In the genomic region with DNA sequence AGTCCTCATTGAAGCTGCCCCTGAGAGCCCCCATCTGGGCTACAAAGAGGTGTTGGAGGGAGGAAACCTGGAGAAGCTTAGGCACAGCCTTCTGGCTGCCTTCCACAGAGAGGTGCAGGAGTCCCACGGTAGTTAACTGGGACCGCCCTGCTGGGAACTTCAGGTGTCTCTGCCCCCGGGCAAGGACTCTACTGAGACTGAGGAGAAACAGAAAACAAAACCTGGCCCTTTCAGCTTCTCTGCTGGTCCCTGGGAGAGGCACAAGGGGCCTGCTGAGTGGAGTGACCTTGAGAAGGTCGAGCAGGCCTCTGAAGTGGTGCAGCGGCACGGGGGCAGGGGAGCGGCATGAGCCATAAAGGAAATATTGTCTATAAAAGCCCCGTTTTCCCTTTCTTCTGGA, we compare ENCODE assay signal across 23 cellular contexts. TPM values are rescaled to one million over a fixed set of nuclear protein-coding genes. Genes with fewer than 3 reads are reported as not detected.
A peak's percentile ranks its signal among the peaks of the same experiment; 100 is the strongest.
DNase-seq lines count a peak whose midpoint lies in the region; ATAC-seq and TF ChIP-seq lines count a peak whose summit lies in the region.
"Had no signal": no experiment of that assay in that cellular context is flagged by ENCODE, and none has a peak within 500 bp of the region (broad histone marks: within the 10 kb centered on the region; RNA-seq: fewer than 3 reads in every experiment).

No MANE protein-coding gene starts in this region.

- intact Hi-C loops in Right ventricle myocardium superior (cut with DNase I), result loop anchor here (2.0 kb wide), 1 partner anchor 95 kb away; no protein-coding TSS in a partner anchor
- intact Hi-C loops in dorsolateral prefrontal cortex (cut with DNase I), result loop anchor here (5.0 to 10.0 kb wide), 3 partner anchors 93 to 265 kb away; no protein-coding TSS in a partner anchor
- intact Hi-C loops in testis (cut with DNase I; ENCODE audit: low total_unique reads), result no loop called here

- H3K4me3 ChIP-seq in right atrium auricular region (no peak overlapping the region), dorsolateral prefrontal cortex (no peak overlapping the region), mesendoderm (ENCODE audit: low read length) (no peak overlapping the region), testis (no peak overlapping the region), foreskin fibroblast (ENCODE audit: low read depth in 1 of 2, low read length in 2 of 2) (no peak overlapping the region)
- H3K4me3 ChIP-seq: PC-9, SJSA1 had no signal

- in situ Hi-C loops in KBM-7 (cut with MboI; ENCODE audit: low pct_unique_long_range_greater_than_20kb, low sequenced_read_pairs), result no loop called here

- no peak overlapping the region for H2BK5ac ChIP-seq in mesendoderm (ENCODE audit: low read length)

- no peak for TF ChIP-seq POLR2A in testis (IDR thresholded peaks at IDR 0.05)

- no peak overlapping the region for H3K18ac ChIP-seq in mesendoderm (ENCODE audit: low read length)

- H2BK120ac ChIP-seq in mesendoderm (ENCODE audit: low read depth, low read length), result no peak overlapping the region

- no peak overlapping the region for H3K9ac ChIP-seq in mesendoderm (ENCODE audit: low read length)

- H4K5ac ChIP-seq in mesendoderm (ENCODE audit: low read length), result no peak overlapping the region

- ATAC-seq in Right ventricle myocardium superior (ENCODE audit: poor library complexity), result no peak
- ATAC-seq: HepG2, Right ventricle myocardium inferior had no signal

- H3K27me3 ChIP-seq in right atrium auricular region (no peaks in the 10 kb centered on the region), dorsolateral prefrontal cortex (no peaks in the 10 kb centered on the region), mesendoderm (ENCODE audit: insufficient read depth, low read length, poor library complexity) (no peaks in the 10 kb centered on the region), testis (no peaks in the 10 kb centered on the region)
- H3K27me3 ChIP-seq: SJSA1 had no signal

- H3K4me1 ChIP-seq in right atrium auricular region (no peaks in the 10 kb centered on the region), mesendoderm (ENCODE audit: control insufficient read depth, low read depth, low read length) (no peaks in the 10 kb centered on the region), testis (peaks cover 16% of the 10 kb centered on the region)
- H3K4me1 ChIP-seq: SJSA1 had no signal

- H2AK5ac ChIP-seq in mesendoderm (ENCODE audit: low read length), result no peak overlapping the region

- H2BK15ac ChIP-seq in mesendoderm (replicated peaks; ENCODE audit: low read depth), result no peak overlapping the region

- no peaks in the 10 kb centered on the region for H3K79me2 ChIP-seq in mesendoderm (ENCODE audit: control insufficient read depth, insufficient read depth, low read length)

- DNase-seq in right atrium auricular region (ENCODE audit: low spot score) (peak; percentile 32), Right ventricle myocardium superior (no peak), dorsolateral prefrontal cortex (no peak), mesendoderm (peak; percentile 21), testis (peak; percentile 17), KBM-7 (no peak), foreskin fibroblast (no peak), cortex of kidney (lab: John Stamatoyannopoulos, UW) (no peak)
- DNase-seq: 8988T, ACHN, Calu3, DMS79 treated with DMSO at 0.1 percent for 48 hours, Kasumi-1, MV-4-11, NCI-H1105 treated with DMSO at 0.1 percent for 48 hours, NCI-H146, NCI-H1930, NCI-H2107, NCI-H748 treated with DMSO at 0.1 percent for 48 hours, PC-9 had no signal

- no peak overlapping the region for H3K4me2 ChIP-seq in mesendoderm (ENCODE audit: low read length)
- H3K4me2 ChIP-seq: PC-9 had no signal

- H3K79me1 ChIP-seq in mesendoderm (ENCODE audit: low read length), result no peaks in the 10 kb centered on the region

- H3K9me3 ChIP-seq in right atrium auricular region (no peaks in the 10 kb centered on the region), testis (no peaks in the 10 kb centered on the region)
- H3K9me3 ChIP-seq: SJSA1 had no signal

- H3K4ac ChIP-seq in mesendoderm (ENCODE audit: low read depth, low read length), result no peak overlapping the region

- H3K23ac ChIP-seq in mesendoderm (ENCODE audit: low read length), result no peak overlapping the region

- H3K56ac ChIP-seq in mesendoderm (ENCODE audit: low read length), result no peak overlapping the region

- no peak overlapping the region for H4K8ac ChIP-seq in mesendoderm (ENCODE audit: low read depth, low read length)

- H3K36me3 ChIP-seq in right atrium auricular region (no peaks in the 10 kb centered on the region), mesendoderm (ENCODE audit: control insufficient read depth, insufficient read depth, low read length) (no peaks in the 10 kb centered on the region), testis (ENCODE audit: low read depth, missing control alignments) (no peaks in the 10 kb centered on the region)
- H3K36me3 ChIP-seq: SJSA1 had no signal

- TF ChIP-seq CTCF in right atrium auricular region (IDR thresholded peaks at IDR 0.05) (no peak), dorsolateral prefrontal cortex (IDR thresholded peaks at IDR 0.05 in 54 of 56, conservative IDR thresholded peaks at IDR 0.05 in 2 of 56; ENCODE audit: low read depth in 1 of 56, partially characterized antibody in 56 of 56) (no peak), testis (IDR thresholded peaks at IDR 0.05) (no peak), foreskin fibroblast (IDR thresholded peaks at IDR 0.05; ENCODE audit: low read depth, low read length) (no peak)

- H3K27ac ChIP-seq in right atrium auricular region (no peak overlapping the region), dorsolateral prefrontal cortex (peak overlapping the region in 41 of 59 donors; percentile 0 to 76 (median 43)), mesendoderm (ENCODE audit: low read depth, low read length) (no peak overlapping the region), testis (no peak overlapping the region)
- H3K27ac ChIP-seq: PC-9, SJSA1 had no signal

- WGBS in mesendoderm (ENCODE audit: extremely low coverage, insufficient coverage, low lambda C conversion rate), result no CpG with 5 or more reads among the region's 8 CpGs
- WGBS in testis, 2 donors, result 55% methylated on average over 8 of the region's 8 CpGs

RNA-seq across cellular contexts. Expression of a gene that starts 38.9 kb away (rescaled TPM):
- total RNA-seq in right atrium auricular region (10 to 100 TPM; 19.1 to 44.7 TPM), Right ventricle myocardium superior (1.5 TPM), dorsolateral prefrontal cortex (100 to 1,000 TPM; 122 to 220 (median 161) TPM), testis (1 to 10 TPM; 1.7 to 4.5 TPM)
- 5.8 TPM for polyA plus RNA-seq in mesendoderm (2013, experiment 1 of 2)
- polyA plus RNA-seq in mesendoderm (2013, experiment 2 of 2), result 6.6 TPM
- 1.8 TPM for polyA plus RNA-seq in testis (ENCODE audit: insufficient read depth, low read depth, low replicate concordance)
- total RNA-seq: Calu3, HepG2, PC-9 had no signal
- polyA plus RNA-seq: HepG2 had no signal

Comparison
In these comparisons a context has a peak if more than half of its experiments do, and no peak if none do; other contexts are left out.
1. DNase-seq: peak in right atrium auricular region (single experiment), mesendoderm (single experiment) and testis (single experiment); none in Right ventricle myocardium superior (single experiment), dorsolateral prefrontal cortex (0 of 10), KBM-7 (single experiment), foreskin fibroblast (0 of 2) and cortex of kidney (single experiment).
2. H3K27ac ChIP-seq: peak in dorsolateral prefrontal cortex (41 of 59); none in right atrium auricular region (0 of 2), mesendoderm (single experiment) and testis (0 of 2).